ENCODE assay signal across 19 cellular contexts in genomic region chr13:39484506-39485313, GRCh38.
DNase-seq lines count a peak whose midpoint lies in the region; ATAC-seq and TF ChIP-seq lines count a peak whose summit lies in the region.
"Had no signal": no experiment of that assay in that cellular context is flagged by ENCODE, and none has a peak within 500 bp of the region (broad histone marks: within the 10 kb centered on the region; RNA-seq: fewer than 3 reads in every experiment).

No MANE protein-coding gene starts in this region.

- peaks cover 81% of the 10 kb centered on the region for H3K4me1 Mint-ChIP-seq in HFFc6 (ENCODE audit: low read depth)
- H3K4me1 Mint-ChIP-seq in activated naive CD8-positive, alpha-beta T cell treated with anti-CD3 and anti-CD28 coated beads for 36 hours, result no peaks in the 10 kb centered on the region
- no peaks in the 10 kb centered on the region for H3K4me1 Mint-ChIP-seq in stimulated activated memory B cell treated with anti-CD40 and anti-IgM and Interleukin-4, amounts not matched to agents 10 μg/mL and 1 μg/mL and 100 μg/mL, for 72 hours
- H3K4me1 Mint-ChIP-seq: activated B cell treated with CpG ODN at 0.5 μM for 24 hours had no signal

- TF ChIP-seq CTCF in HFFc6 (IDR thresholded peaks at IDR 0.05), result no peak
- TF ChIP-seq CTCF in brain microvascular endothelial cell (IDR thresholded peaks at IDR 0.05; ENCODE audit: low read depth, low read length, missing control alignments), result no peak

- H3K27me3 Mint-ChIP-seq in HFFc6 (ENCODE audit: insufficient read depth), result no peaks in the 10 kb centered on the region
- H3K27me3 Mint-ChIP-seq in activated naive CD8-positive, alpha-beta T cell treated with anti-CD3 and anti-CD28 coated beads for 36 hours, result peaks cover 7% of the 10 kb centered on the region
- H3K27me3 Mint-ChIP-seq in stimulated activated memory B cell treated with anti-CD40 and anti-IgM and Interleukin-4, amounts not matched to agents 10 μg/mL and 1 μg/mL and 100 μg/mL, for 72 hours, result no peaks in the 10 kb centered on the region
- H3K27me3 Mint-ChIP-seq: activated B cell treated with CpG ODN at 0.5 μM for 24 hours had no signal

- DNase-seq in AG08395 (ENCODE audit: low spot score) (peak; percentile 23), HFFc6 (peak; percentile 75), brain microvascular endothelial cell (peak; percentile 53), mesendoderm (peak; percentile 38), NCI-H345 treated with DMSO at 0.1 percent for 48 hours (lab: John Stamatoyannopoulos, UW; ENCODE audit: unreplicated experiment) (no peak), retina (no peak)
- DNase-seq in activated naive CD8-positive, alpha-beta T cell treated with anti-CD3 and anti-CD28 coated beads for 36 hours, result no peak
- DNase-seq: activated B cell treated with CpG ODN at 0.5 μM for 24 hours; AML-193; amygdala; cortex of kidney; left colon; NCI-H1694; NCI-H69; stimulated activated CD4-positive, alpha-beta T cell treated with anti-CD3 and anti-CD28 coated beads, Interleukin-12 subunit alpha, Interleukin-12 subunit beta, amount 100 ng/mL, for 4 hours; stimulated activated naive CD4-positive, alpha-beta T cell treated with Interleukin-2 at 50 U/mL for 16 hours had no signal

- H3K79me2 ChIP-seq in mesendoderm (ENCODE audit: control insufficient read depth, insufficient read depth, low read length), result no peaks in the 10 kb centered on the region

- no peak overlapping the region for H3K23ac ChIP-seq in mesendoderm (ENCODE audit: low read length)

- no peak overlapping the region for H4K5ac ChIP-seq in mesendoderm (ENCODE audit: low read length)

- peak overlapping the region; percentile 28 for H3K27ac ChIP-seq in brain microvascular endothelial cell
- H3K27ac ChIP-seq in mesendoderm (ENCODE audit: low read depth, low read length), result peak overlapping the region; percentile 63

- no peaks in the 10 kb centered on the region for H3K36me3 ChIP-seq in brain microvascular endothelial cell (replicated peaks)
- H3K36me3 ChIP-seq in mesendoderm (ENCODE audit: control insufficient read depth, insufficient read depth, low read length), result no peaks in the 10 kb centered on the region

- no peak overlapping the region for H3K4me2 ChIP-seq in mesendoderm (ENCODE audit: low read length)

- in situ Hi-C loops in brain microvascular endothelial cell (cut with HindIII; ENCODE audit: low pct_ligation_motif_present, low sequenced_read_pairs), result no loop called here

- H3K56ac ChIP-seq in mesendoderm (ENCODE audit: low read length), result no peak overlapping the region

- peak overlapping the region; percentile 82 for H3K18ac ChIP-seq in mesendoderm (ENCODE audit: low read length)

- H3K79me1 ChIP-seq in mesendoderm (ENCODE audit: low read length), result no peaks in the 10 kb centered on the region

- peak overlapping the region; percentile 49 for H3K4me3 Mint-ChIP-seq in HFFc6
- H3K4me3 Mint-ChIP-seq in activated naive CD8-positive, alpha-beta T cell treated with anti-CD3 and anti-CD28 coated beads for 36 hours, result no peak overlapping the region
- H3K4me3 Mint-ChIP-seq in stimulated activated memory B cell treated with anti-CD40 and anti-IgM and Interleukin-4, amounts not matched to agents 10 μg/mL and 1 μg/mL and 100 μg/mL, for 72 hours, result no peak overlapping the region
- H3K4me3 Mint-ChIP-seq: activated B cell treated with CpG ODN at 0.5 μM for 24 hours had no signal

- H3K36me3 Mint-ChIP-seq in HFFc6 (ENCODE audit: low read depth), result no peaks in the 10 kb centered on the region; the same call in 1 of the 2 replicates
- no peaks in the 10 kb centered on the region for H3K36me3 Mint-ChIP-seq in activated naive CD8-positive, alpha-beta T cell treated with anti-CD3 and anti-CD28 coated beads for 36 hours
- H3K36me3 Mint-ChIP-seq in stimulated activated memory B cell treated with anti-CD40 and anti-IgM and Interleukin-4, amounts not matched to agents 10 μg/mL and 1 μg/mL and 100 μg/mL, for 72 hours, result no peaks in the 10 kb centered on the region

- WGBS in mesendoderm (ENCODE audit: extremely low coverage, insufficient coverage, low lambda C conversion rate), result no CpG with 5 or more reads among the region's 4 CpGs

- H3K4me3 ChIP-seq in brain microvascular endothelial cell (ENCODE audit: low read depth, low read length), result no peak overlapping the region
- no peak overlapping the region for H3K4me3 ChIP-seq in mesendoderm (ENCODE audit: low read length)

- H3K27ac Mint-ChIP-seq in HFFc6, result peak overlapping the region; percentile 84
- no peak overlapping the region for H3K27ac Mint-ChIP-seq in activated naive CD8-positive, alpha-beta T cell treated with anti-CD3 and anti-CD28 coated beads for 36 hours
- H3K27ac Mint-ChIP-seq in stimulated activated memory B cell treated with anti-CD40 and anti-IgM and Interleukin-4, amounts not matched to agents 10 μg/mL and 1 μg/mL and 100 μg/mL, for 72 hours, result no peak overlapping the region
- H3K27ac Mint-ChIP-seq: activated B cell treated with CpG ODN at 0.5 μM for 24 hours had no signal

- peak overlapping the region; percentile 39 for H4K8ac ChIP-seq in mesendoderm (ENCODE audit: low read depth, low read length)

- H2BK5ac ChIP-seq in mesendoderm (ENCODE audit: low read length), result no peak overlapping the region

- no peak overlapping the region for H2AK5ac ChIP-seq in mesendoderm (ENCODE audit: low read length)

- peaks cover 15% of the 10 kb centered on the region for H3K4me1 ChIP-seq in mesendoderm (ENCODE audit: control insufficient read depth, low read depth, low read length)

- no peaks in the 10 kb centered on the region for H3K27me3 ChIP-seq in brain microvascular endothelial cell (replicated peaks)
- H3K27me3 ChIP-seq in mesendoderm (ENCODE audit: insufficient read depth, low read length, poor library complexity), result no peaks in the 10 kb centered on the region

- no peak for ATAC-seq in stimulated activated memory B cell treated with anti-CD40 and anti-IgM and Interleukin-4, amounts not matched to agents 10 μg/mL and 1 μg/mL and 100 μg/mL, for 72 hours
- ATAC-seq: esophagus mucosa, left colon, Panc1 had no signal

- no peaks in the 10 kb centered on the region for H3K9me3 Mint-ChIP-seq in HFFc6
- no peaks in the 10 kb centered on the region for H3K9me3 Mint-ChIP-seq in activated naive CD8-positive, alpha-beta T cell treated with anti-CD3 and anti-CD28 coated beads for 36 hours
- no peaks in the 10 kb centered on the region for H3K9me3 Mint-ChIP-seq in stimulated activated memory B cell treated with anti-CD40 and anti-IgM and Interleukin-4, amounts not matched to agents 10 μg/mL and 1 μg/mL and 100 μg/mL, for 72 hours
- H3K9me3 Mint-ChIP-seq: activated B cell treated with CpG ODN at 0.5 μM for 24 hours had no signal

- H2BK120ac ChIP-seq in mesendoderm (ENCODE audit: low read depth, low read length), result peak overlapping the region; percentile 76

- H3K4ac ChIP-seq in mesendoderm (ENCODE audit: low read depth, low read length), result no peak overlapping the region

- H2BK15ac ChIP-seq in mesendoderm (replicated peaks; ENCODE audit: low read depth), result peak overlapping the region; percentile 67

- H3K9ac ChIP-seq in mesendoderm (ENCODE audit: low read length), result no peak overlapping the region

Comparison
In these comparisons a context has a peak if more than half of its experiments do, and no peak if none do; other contexts are left out.
1. DNase-seq: peak in AG08395 (single experiment), HFFc6 (single experiment), brain microvascular endothelial cell (single experiment) and mesendoderm (single experiment); none in activated naive CD8-positive, alpha-beta T cell treated with anti-CD3 and anti-CD28 coated beads for 36 hours (single experiment), NCI-H345 treated with DMSO at 0.1 percent for 48 hours (single experiment) and retina (single experiment).